23 cellular contexts compared by ENCODE assay signal in the genomic region with DNA sequence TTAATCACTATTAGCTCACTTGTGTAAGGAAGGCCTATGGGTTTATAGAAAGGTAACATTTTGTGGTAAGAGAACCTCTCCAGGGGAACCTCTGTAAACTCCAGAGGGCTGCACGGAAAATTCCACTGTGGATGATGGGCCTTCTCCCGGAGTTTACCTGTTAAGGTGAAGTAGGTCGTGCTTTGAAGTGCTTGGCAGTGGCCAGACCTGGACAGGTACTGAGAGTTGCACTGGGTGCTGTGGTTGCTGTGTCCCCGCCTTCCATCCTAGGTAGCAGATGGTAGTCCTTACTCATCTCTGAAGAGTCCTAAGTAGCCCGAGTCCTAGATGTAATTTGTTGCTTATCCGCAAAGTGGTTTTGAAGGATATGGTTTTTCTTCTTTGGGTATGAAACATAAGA.
DNase-seq lines count a peak whose midpoint lies in the region; ATAC-seq, FAIRE-seq and TF ChIP-seq lines count a peak whose summit lies in the region.
"Had no signal": no experiment of that assay in that cellular context is flagged by ENCODE, and none has a peak within 500 bp of the region (broad histone marks: within the 10 kb centered on the region; RNA-seq: fewer than 3 reads in every experiment).

No MANE protein-coding gene starts in this region.

- peak overlapping the region; percentile 74 for H2BK12ac ChIP-seq in trophoblast cell (ENCODE audit: low read length)

- FAIRE-seq in astrocyte (lab: Jason Lieb, UNC) = no peak
- FAIRE-seq: K562, keratinocyte had no signal

- intact Hi-C loops in esophagus muscularis mucosa (cut with DNase I) = no loop called here

- H3K27ac ChIP-seq in astrocyte (ENCODE audit: low read depth, low read length) = no peak overlapping the region
- no peak overlapping the region for H3K27ac ChIP-seq in trophoblast cell (ENCODE audit: low read depth, low read length)
- no peak overlapping the region for H3K27ac ChIP-seq in esophagus muscularis mucosa (replicated peaks in 1 of 4)
- H3K27ac ChIP-seq: ascending aorta, SK-N-MC, vagina had no signal

- H3K79me2 ChIP-seq in astrocyte (ENCODE audit: insufficient read depth, low read length) = peaks cover 88% of the 10 kb centered on the region
- H3K79me2 ChIP-seq in trophoblast cell (ENCODE audit: control insufficient read depth, insufficient read depth, low read length, poor library complexity) = peaks cover 33% of the 10 kb centered on the region

- H3K14ac ChIP-seq in trophoblast cell (ENCODE audit: low read length) = peak overlapping the region; percentile 7

- H4K8ac ChIP-seq in trophoblast cell (ENCODE audit: low read depth, low read length) = no peak overlapping the region

- H2BK5ac ChIP-seq in trophoblast cell (ENCODE audit: low read depth, low read length, poor library complexity) = peak overlapping the region; percentile 3

- peaks cover 50% of the 10 kb centered on the region for H3K4me1 ChIP-seq in astrocyte (ENCODE audit: insufficient read depth, low read length)
- peaks cover 38 to 49% of the 10 kb centered on the region in 2 experiments for H3K4me1 ChIP-seq in trophoblast cell (ENCODE audit: control insufficient read depth in 1 of 2, insufficient read depth in 2 of 2, low read length in 2 of 2)
- H3K4me1 ChIP-seq in esophagus muscularis mucosa = peaks cover 11 to 68% (median 45%) of the 10 kb centered on the region in 4 donors

- no CpG with 5 or more reads among the region's 6 CpGs for WGBS in trophoblast cell (ENCODE audit: extremely low coverage, insufficient coverage, insufficient read length)
- 93% methylated on average over 5 of the region's 6 CpGs for WGBS in esophagus muscularis mucosa

- no peak overlapping the region for H4K12ac ChIP-seq in trophoblast cell (ENCODE audit: low read depth, low read length)

- H3K27ac Mint-ChIP-seq in astrocyte (ENCODE audit: unreplicated experiment) = peak overlapping the region; percentile 60
- H3K27ac Mint-ChIP-seq: activated CD4-positive, alpha-beta T cell treated with anti-CD3 and anti-CD28 coated beads, Interleukin-2, amount 10 ng/mL, durations not matched to agents 7 days and 5 days; activated naive CD4-positive, alpha-beta T cell treated with anti-CD3 and anti-CD28 coated beads, Interleukin-2, amount 50 U/mL, for 72 hours; CD14-positive monocyte; stimulated activated effector memory CD8-positive, alpha-beta T cell treated with anti-CD3 and anti-CD28 coated beads, Interleukin-12 subunit alpha, Interleukin-12 subunit beta, amount 100 ng/mL, for 72 hours had no signal

- no peaks in the 10 kb centered on the region for H3K27me3 Mint-ChIP-seq in astrocyte (ENCODE audit: low read depth, unreplicated experiment)

- H3K4me1 Mint-ChIP-seq in astrocyte (ENCODE audit: low read depth, unreplicated experiment) = peaks cover 79% of the 10 kb centered on the region
- H3K4me1 Mint-ChIP-seq: CD14-positive monocyte; central memory CD8-positive, alpha-beta T cell; stimulated activated effector memory CD8-positive, alpha-beta T cell treated with anti-CD3 and anti-CD28 coated beads, Interleukin-12 subunit alpha, Interleukin-12 subunit beta, amount 100 ng/mL, for 72 hours had no signal

- H3K36me3 ChIP-seq in astrocyte (ENCODE audit: insufficient read depth, low read length) (no peaks in the 10 kb centered on the region), trophoblast cell (ENCODE audit: control insufficient read depth in 1 of 2, insufficient read depth in 2 of 2, low read length in 2 of 2) (peaks cover 0 to 3% of the 10 kb centered on the region in 2 experiments), esophagus muscularis mucosa (no peaks in the 10 kb centered on the region)
- H3K36me3 ChIP-seq: ascending aorta, vagina had no signal

- H2AFZ ChIP-seq in astrocyte (ENCODE audit: low read depth, low read length) (no peak overlapping the region), trophoblast cell (ENCODE audit: insufficient read depth, low read length, poor library complexity) (no peak overlapping the region)

- H3K4me3 Mint-ChIP-seq in astrocyte (ENCODE audit: unreplicated experiment) = no peak overlapping the region
- H3K4me3 Mint-ChIP-seq: activated CD4-positive, alpha-beta T cell treated with anti-CD3 and anti-CD28 coated beads, Interleukin-2, amount 10 ng/mL, durations not matched to agents 7 days and 5 days; central memory CD8-positive, alpha-beta T cell; stimulated activated effector memory CD8-positive, alpha-beta T cell treated with anti-CD3 and anti-CD28 coated beads, Interleukin-12 subunit alpha, Interleukin-12 subunit beta, amount 100 ng/mL, for 72 hours had no signal

- H3K79me1 ChIP-seq in trophoblast cell (ENCODE audit: low read length) = peaks cover 31% of the 10 kb centered on the region

- H2AK5ac ChIP-seq in trophoblast cell (ENCODE audit: low read length) = no peak overlapping the region

- ATAC-seq in HG03460 (IDR thresholded peaks at IDR 0.05; ENCODE audit: unreplicated experiment) = no peak
- ATAC-seq: K562; stimulated activated effector memory CD8-positive, alpha-beta T cell treated with anti-CD3 and anti-CD28 coated beads, Interleukin-12 subunit alpha, Interleukin-12 subunit beta, amount 100 ng/mL, for 72 hours had no signal

- H3K36me3 Mint-ChIP-seq in astrocyte (ENCODE audit: low read depth, unreplicated experiment) = peaks cover 9% of the 10 kb centered on the region
- H3K36me3 Mint-ChIP-seq: activated naive CD4-positive, alpha-beta T cell treated with anti-CD3 and anti-CD28 coated beads, Interleukin-2, amount 50 U/mL, for 72 hours; CD14-positive monocyte; stimulated activated effector memory CD8-positive, alpha-beta T cell treated with anti-CD3 and anti-CD28 coated beads, Interleukin-12 subunit alpha, Interleukin-12 subunit beta, amount 100 ng/mL, for 72 hours had no signal

- H3K4me3 ChIP-seq in GM12865 (ENCODE audit: low read depth, low read length) (no peak overlapping the region), astrocyte (ENCODE audit: insufficient read depth, low read depth, low read length) (no peak overlapping the region), trophoblast cell (ENCODE audit: low read depth, low read length) (no peak overlapping the region), esophagus muscularis mucosa (no peak overlapping the region)
- H3K4me3 ChIP-seq: ascending aorta, K562, SK-N-MC, vagina had no signal

- TF ChIP-seq POLR2A in esophagus muscularis mucosa (IDR thresholded peaks at IDR 0.05; ENCODE audit: low read depth) = no peak

- no peaks in the 10 kb centered on the region for H3K9me3 Mint-ChIP-seq in astrocyte (ENCODE audit: unreplicated experiment)
- H3K9me3 Mint-ChIP-seq: activated CD4-positive, alpha-beta T cell treated with anti-CD3 and anti-CD28 coated beads, Interleukin-2, amount 10 ng/mL, durations not matched to agents 7 days and 5 days; activated naive CD4-positive, alpha-beta T cell treated with anti-CD3 and anti-CD28 coated beads, Interleukin-2, amount 50 U/mL, for 72 hours; central memory CD8-positive, alpha-beta T cell; HFFc6; stimulated activated effector memory CD8-positive, alpha-beta T cell treated with anti-CD3 and anti-CD28 coated beads, Interleukin-12 subunit alpha, Interleukin-12 subunit beta, amount 100 ng/mL, for 72 hours had no signal

- DNase-seq in GM12865 (ENCODE audit: low read depth) (peak; percentile 40), NCI-H510A (lab: John Stamatoyannopoulos, UW) (peak; percentile 22), astrocyte (ENCODE audit: low read depth) (no peak), trophoblast cell (no peak), DMS114 treated with DMSO at 0.1 percent for 48 hours (lab: John Stamatoyannopoulos, UW; ENCODE audit: unreplicated experiment) (no peak), esophagus muscularis mucosa (ENCODE audit: extremely low spot score) (no peak)
- DNase-seq in stimulated activated CD4-positive, alpha-beta T cell treated with anti-CD3 and anti-CD28 coated beads, Interleukin-15, amount 100 ng/mL, for 24 hours = no peak
- DNase-seq: activated CD4-positive, alpha-beta T cell treated with anti-CD3 and anti-CD28 coated beads, Interleukin-2, amount 10 ng/mL, durations not matched to agents 7 days and 5 days; HFFc6; NCI-H1436; NCI-H526; retina; stimulated activated CD4-positive, alpha-beta T cell treated with anti-CD3 and anti-CD28 coated beads, Interleukin-2, amount 100 ng/mL, for 48 hours had no signal

- H3K4ac ChIP-seq in trophoblast cell (ENCODE audit: low read depth, low read length) = peak overlapping the region; percentile 68

- H4K20me1 ChIP-seq in astrocyte (ENCODE audit: insufficient read depth, low read length) = peaks cover 76% of the 10 kb centered on the region

- no peak for TF ChIP-seq EP300 in esophagus muscularis mucosa (IDR thresholded peaks at IDR 0.05)

- H3K27me3 ChIP-seq in astrocyte (ENCODE audit: insufficient read depth, low read length) = no peaks in the 10 kb centered on the region
- no peaks in the 10 kb centered on the region for H3K27me3 ChIP-seq in trophoblast cell (ENCODE audit: insufficient read depth, low read length)
- no peaks in the 10 kb centered on the region for H3K27me3 ChIP-seq in esophagus muscularis mucosa
- H3K27me3 ChIP-seq: ascending aorta, vagina had no signal

- no peak overlapping the region for H4K91ac ChIP-seq in trophoblast cell (ENCODE audit: low read depth, low read length)

- TF ChIP-seq CTCF in GM12865 (IDR thresholded peaks at IDR 0.05; ENCODE audit: insufficient read depth, low read depth, low read length, missing control alignments) (no peak), astrocyte (IDR thresholded peaks at IDR 0.05; ENCODE audit: insufficient read depth, low read depth, low read length) (no peak), esophagus muscularis mucosa (IDR thresholded peaks at IDR 0.05) (no peak)

- H3K18ac ChIP-seq in trophoblast cell (ENCODE audit: low read length) = peak overlapping the region; percentile 46

- H3K9me3 ChIP-seq in astrocyte (ENCODE audit: insufficient read depth, low read depth, low read length) (no peaks in the 10 kb centered on the region), trophoblast cell (ENCODE audit: insufficient read depth, low read depth, low read length) (no peaks in the 10 kb centered on the region), esophagus muscularis mucosa (no peaks in the 10 kb centered on the region)
- H3K9me3 ChIP-seq: ascending aorta, vagina had no signal

- H3K9ac ChIP-seq in astrocyte (ENCODE audit: low read length) (no peak overlapping the region), trophoblast cell (ENCODE audit: low read length) (no peak overlapping the region)

- H2BK120ac ChIP-seq in trophoblast cell (ENCODE audit: insufficient read depth, low read length, poor library complexity) = no peak overlapping the region

- H3K4me2 ChIP-seq in astrocyte (ENCODE audit: low read length) = no peak overlapping the region
- no peak overlapping the region for H3K4me2 ChIP-seq in trophoblast cell (ENCODE audit: low read length)

- H3K23ac ChIP-seq in trophoblast cell (ENCODE audit: low read length) = no peak overlapping the region

Comparison
In these comparisons a context has a peak if more than half of its experiments do, and no peak if none do; other contexts are left out.
1. DNase-seq: peak in GM12865 (single experiment) and NCI-H510A (single experiment); none in astrocyte (single experiment), trophoblast cell (0 of 2), DMS114 treated with DMSO at 0.1 percent for 48 hours (single experiment), stimulated activated CD4-positive, alpha-beta T cell treated with anti-CD3 and anti-CD28 coated beads, Interleukin-15, amount 100 ng/mL, for 24 hours (single experiment) and esophagus muscularis mucosa (single experiment).